13 cellular contexts compared by ENCODE assay signal in the genomic region with DNA sequence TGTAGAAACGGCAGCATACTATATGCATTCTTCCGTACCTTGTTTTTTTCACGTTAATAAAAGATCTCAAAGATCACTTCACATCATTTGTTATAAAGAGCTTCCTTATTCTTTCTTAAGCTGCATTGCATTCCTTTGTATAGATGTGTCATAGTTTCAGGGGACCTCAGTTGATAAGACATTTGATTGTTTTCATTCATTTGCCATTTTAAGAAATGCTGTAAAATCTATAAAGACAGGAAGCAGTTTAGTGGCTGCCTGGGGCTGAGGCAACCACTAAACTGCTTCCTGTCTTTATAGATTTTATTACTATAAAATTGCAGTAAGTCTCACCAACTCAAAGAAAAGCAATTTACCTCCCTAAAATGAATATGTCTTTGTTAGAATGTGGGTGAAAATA. TPM values are rescaled to one million over a fixed set of nuclear protein-coding genes. Genes with fewer than 3 reads are reported as not detected.
A peak's percentile ranks its signal among the peaks of the same experiment; 100 is the strongest.
DNase-seq lines count a peak whose midpoint lies in the region; ATAC-seq and TF ChIP-seq lines count a peak whose summit lies in the region.
"Had no signal": no experiment of that assay in that cellular context is flagged by ENCODE, and none has a peak within 500 bp of the region (broad histone marks: within the 10 kb centered on the region; RNA-seq: fewer than 3 reads in every experiment).

No MANE protein-coding gene starts in this region.

- no peaks in the 10 kb centered on the region for H3K79me2 ChIP-seq in PC-9 (ENCODE audit: low read depth)

- BruUV-seq in PC-9 (replicated peaks; lab: Mats Ljungman, UMichigan): no TSS peak

- DNase-seq in HFFc6 (no peak), PC-9 (peak in 1 of 2 experiments; percentile 52), astrocyte of the spinal cord (ENCODE audit: low read depth, low spot score) (peak; percentile 8), pulmonary artery endothelial cell (ENCODE audit: low read depth, low spot score) (peak; percentile 22)
- DNase-seq in stimulated activated CD4-positive, alpha-beta T cell treated with anti-CD3 and anti-CD28 coated beads, Interleukin-4, amount 100 ng/mL, for 4 hours: no peak
- DNase-seq: heart left ventricle; MG63; NCI-H446 treated with DMSO at 0.1 percent for 48 hours; stimulated activated CD4-positive, alpha-beta T cell treated with anti-CD3 and anti-CD28 coated beads, Interleukin-2, amount 100 ng/mL, for 48 hours had no signal

- peaks cover 31% of the 10 kb centered on the region for H3K4me1 Mint-ChIP-seq in HFFc6 (ENCODE audit: low read depth)

- POLR2A ChIA-PET in PC-9 (lab: Charles Lee; ENCODE audit: unreplicated experiment): no interaction called here

- no peak overlapping the region for H3K4me3 Mint-ChIP-seq in HFFc6

- H4K20me1 ChIP-seq in PC-9 (ENCODE audit: insufficient read depth): no peaks in the 10 kb centered on the region; the same call in 1 of the 2 replicates

- H3K4me1 ChIP-seq in PC-9 (replicated peaks; ENCODE audit: insufficient read depth): peaks cover 18% of the 10 kb centered on the region

- ATAC-seq in esophagus mucosa: no peak
- ATAC-seq in HG02610 (IDR thresholded peaks at IDR 0.05; ENCODE audit: unreplicated experiment): no peak
- ATAC-seq: activated CD4-positive, CD25-positive, alpha-beta regulatory T cell treated with anti-CD3 and anti-CD28 coated beads, Interleukin-2, amount 50 U/mL, for 24 hours; heart left ventricle; Right ventricle myocardium inferior had no signal

- no peaks in the 10 kb centered on the region for H3K9me3 Mint-ChIP-seq in HFFc6

- H3K27me3 ChIP-seq in PC-9 (ENCODE audit: insufficient read depth, low read depth): no peaks in the 10 kb centered on the region
- H3K27me3 ChIP-seq: heart left ventricle, MG63 had no signal

- peaks cover 10% of the 10 kb centered on the region; the same call in 1 of the 2 replicates for H3K36me3 Mint-ChIP-seq in HFFc6 (ENCODE audit: low read depth)

- intact Hi-C loops in PC-9 (cut with micrococcal nuclease; ENCODE audit: unreplicated experiment): no loop called here

- no peak overlapping the region for H2AFZ ChIP-seq in PC-9

- peak overlapping the region; percentile 15; the same call in 1 of the 2 replicates for H3K27ac Mint-ChIP-seq in HFFc6

- no peaks in the 10 kb centered on the region for H3K27me3 Mint-ChIP-seq in HFFc6 (ENCODE audit: insufficient read depth)

- no peak for TF ChIP-seq CTCF in HFFc6 (IDR thresholded peaks at IDR 0.05)
- no peak for TF ChIP-seq CTCF in PC-9 (conservative IDR thresholded peaks at IDR 0.05)
- TF ChIP-seq CTCF in astrocyte of the spinal cord (IDR thresholded peaks at IDR 0.05; ENCODE audit: low read depth, low read length): no peak

- H3K4me2 ChIP-seq in PC-9: no peak overlapping the region

- H3K9me2 ChIP-seq in PC-9 (ENCODE audit: insufficient read depth): no peaks in the 10 kb centered on the region

- H3F3A ChIP-seq in PC-9 (ENCODE audit: insufficient read depth, low read depth): peaks cover 20% of the 10 kb centered on the region

- 0 out of 2 replicates have a peak, but pooled peaks cover 3% of the 10 kb centered on the region for H3K36me3 ChIP-seq in PC-9 (ENCODE audit: low read depth)

- H3K4me3 ChIP-seq in PC-9 (no peak overlapping the region), astrocyte of the spinal cord (ENCODE audit: low read depth, low read length) (no peak overlapping the region)
- H3K4me3 ChIP-seq: heart left ventricle, MG63 had no signal

- peak overlapping the region; percentile 31; the same call in 1 of the 2 replicates for H3K27ac ChIP-seq in PC-9
- H3K27ac ChIP-seq: heart left ventricle had no signal

- in situ Hi-C loops in astrocyte of the spinal cord (cut with HindIII; ENCODE audit: low sequenced_read_pairs): no loop called here

- H3K9me3 ChIP-seq in PC-9 (ENCODE audit: insufficient read depth, low read depth): no peaks in the 10 kb centered on the region
- H3K9me3 ChIP-seq: heart left ventricle, MG63 had no signal

- CTCF ChIA-PET in PC-9 (lab: Charles Lee): no interaction called here

RNA-seq across cellular contexts. Expression of a gene that starts 59.4 kb away (rescaled TPM):
- 10 to 100 TPM; 65.3 to 75.1 (median 69.6) TPM for total RNA-seq in HFFc6 (2021; fragmentation: NEBNext Ultra II Directional; extraction: Animal tissue kit (Norgen Biotek cat#: 25700))
- 31.9 and 47.5 TPM in 2 replicates for total RNA-seq in PC-9 (2021)
- total RNA-seq in pulmonary artery endothelial cell: 75.3 and 113 TPM in 2 replicates
- 61.0 TPM for total RNA-seq in esophagus mucosa

Comparison
In these comparisons a context has a peak if more than half of its experiments do, and no peak if none do; other contexts are left out.
1. DNase-seq: peak in astrocyte of the spinal cord (single experiment) and pulmonary artery endothelial cell (single experiment); none in HFFc6 (single experiment) and stimulated activated CD4-positive, alpha-beta T cell treated with anti-CD3 and anti-CD28 coated beads, Interleukin-4, amount 100 ng/mL, for 4 hours (0 of 2).